In the genomic region with DNA sequence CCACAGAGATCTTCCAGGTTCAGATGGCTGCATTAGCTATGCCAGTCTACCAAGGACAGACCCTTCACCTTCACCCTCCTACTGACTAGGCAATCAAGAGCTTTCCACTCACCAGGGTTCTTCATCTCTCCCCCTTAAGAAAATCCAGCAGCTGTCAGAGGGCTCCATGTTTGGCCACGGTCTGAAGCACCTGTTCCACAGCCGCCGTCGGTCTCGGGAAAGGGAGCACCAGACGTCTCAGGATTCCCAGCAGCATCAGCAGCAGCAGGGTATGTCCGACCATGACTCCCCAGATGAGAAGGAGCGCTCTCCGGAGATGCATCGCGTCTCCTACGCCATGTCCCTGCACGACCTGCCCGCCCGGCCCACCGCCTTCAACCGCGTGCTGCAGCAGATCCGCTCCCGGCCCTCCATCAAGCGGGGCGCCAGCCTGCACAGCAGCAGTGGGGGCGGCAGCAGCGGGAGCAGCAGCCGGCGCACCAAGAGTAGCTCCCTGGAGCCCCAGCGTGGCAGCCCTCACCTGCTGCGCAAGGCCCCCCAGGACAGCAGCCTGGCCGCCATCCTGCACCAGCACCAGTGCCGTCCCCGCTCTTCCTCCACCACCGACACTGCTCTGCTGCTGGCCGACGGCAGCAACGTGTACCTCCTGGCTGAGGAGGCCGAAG, we compare ENCODE assay signal across 20 cellular contexts. TPM values are rescaled to one million over a fixed set of nuclear protein-coding genes. Genes with fewer than 3 reads are reported as not detected.
DNase-seq lines count a peak whose midpoint lies in the region; ATAC-seq and TF ChIP-seq lines count a peak whose summit lies in the region.
"Had no signal": no experiment of that assay in that cellular context is flagged by ENCODE, and none has a peak within 500 bp of the region (broad histone marks: within the 10 kb centered on the region; RNA-seq: fewer than 3 reads in every experiment).

No MANE protein-coding gene starts in this region.

- intact Hi-C loops in cardiac septum (cut with DNase I) = no loop called here
- intact Hi-C loops in right cardiac atrium (cut with DNase I) = no loop called here

- no peaks in the 10 kb centered on the region for H3K9me3 ChIP-seq in right cardiac atrium (ENCODE audit: control insufficient read depth, low read length)
- H3K9me3 ChIP-seq in osteoblast (ENCODE audit: low read depth, low read length) = no peaks in the 10 kb centered on the region
- H3K9me3 ChIP-seq: BLaER1 treated with 17β-estradiol and CSF1 and Interleukin-3, amounts not matched to agents 10 nM and 100 nM had no signal

- no peaks in the 10 kb centered on the region for H4K20me1 ChIP-seq in osteoblast (ENCODE audit: insufficient read depth, low read length)

- DNase-seq in cardiac septum (ENCODE audit: low spot score) (peak; percentile 72), right cardiac atrium (no peak), osteoblast (ENCODE audit: insufficient read length, low spot score, missing footprints) (peak; percentile 11), NOMO-1 treated with dmso at 0.1 percent for 144 hours (lab: John Stamatoyannopoulos, UW; ENCODE audit: unreplicated experiment) (no peak), GM10266 (ENCODE audit: extremely low spot score) (no peak)
- DNase-seq: Calu3; CD8-positive, alpha-beta T cell; DMS53; EL; H9; IMR-90; Karpas-422; NCI-H1436; NCI-H1930; NCI-H345; NCI-H524 treated with DMSO at 0.1 percent for 48 hours; PC-9 had no signal

- no peaks in the 10 kb centered on the region for H3K27me3 ChIP-seq in right cardiac atrium (ENCODE audit: control insufficient read depth, insufficient read depth)
- no peaks in the 10 kb centered on the region for H3K27me3 ChIP-seq in layer of hippocampus (ENCODE audit: control insufficient read depth, insufficient read depth, low read length)
- no peaks in the 10 kb centered on the region for H3K27me3 ChIP-seq in osteoblast (ENCODE audit: insufficient read depth, low read length)
- H3K27me3 ChIP-seq: BLaER1 treated with 17β-estradiol and CSF1 and Interleukin-3, amounts not matched to agents 10 nM and 100 nM had no signal

- no peak for ATAC-seq in right cardiac atrium
- ATAC-seq in HG02973 (IDR thresholded peaks at IDR 0.05; ENCODE audit: unreplicated experiment) = no peak
- ATAC-seq: CD8-positive, alpha-beta T cell had no signal

- H3K4me1 ChIP-seq in right cardiac atrium (ENCODE audit: control insufficient read depth, insufficient read depth, low read length) (peaks cover 11% of the 10 kb centered on the region), osteoblast (ENCODE audit: insufficient read depth, low read length) (no peaks in the 10 kb centered on the region)

- no peak overlapping the region for H3K4me3 ChIP-seq in right cardiac atrium (ENCODE audit: low read length)
- H3K4me3 ChIP-seq in osteoblast (ENCODE audit: insufficient read depth, low read length) = no peak overlapping the region
- H3K4me3 ChIP-seq: BLaER1 treated with 17β-estradiol and CSF1 and Interleukin-3, amounts not matched to agents 10 nM and 100 nM; PC-9 had no signal

- TF ChIP-seq CTCF in osteoblast (IDR thresholded peaks at IDR 0.05; ENCODE audit: extremely low read depth, low read depth, low read length) = no peak
- TF ChIP-seq CTCF in GM10266 (IDR thresholded peaks at IDR 0.05; ENCODE audit: control insufficient read depth, insufficient read depth, low read depth, missing control alignments) = no peak

- H3K36me3 ChIP-seq in osteoblast (ENCODE audit: insufficient read depth, low read length) = no peaks in the 10 kb centered on the region
- H3K36me3 ChIP-seq: BLaER1 treated with 17β-estradiol and CSF1 and Interleukin-3, amounts not matched to agents 10 nM and 100 nM had no signal

- H2AFZ ChIP-seq in osteoblast (ENCODE audit: low read length) = no peak overlapping the region
- H2AFZ ChIP-seq: PC-9 had no signal

- no peaks in the 10 kb centered on the region for H3K79me2 ChIP-seq in osteoblast (ENCODE audit: insufficient read depth, low read length)

- H3K27ac ChIP-seq in right cardiac atrium (ENCODE audit: low read length) = no peak overlapping the region
- H3K27ac ChIP-seq in layer of hippocampus (ENCODE audit: low read depth, low read length) = peak overlapping the region; percentile 49
- no peak overlapping the region for H3K27ac ChIP-seq in osteoblast (ENCODE audit: low read depth, low read length)
- H3K27ac ChIP-seq: BLaER1 treated with 17β-estradiol and CSF1 and Interleukin-3, amounts not matched to agents 10 nM and 100 nM; PC-9 had no signal

- 96% methylated on average over 36 of the region's 36 CpGs for WGBS in right cardiac atrium

- no peak overlapping the region for H3K4me2 ChIP-seq in osteoblast (ENCODE audit: insufficient read depth, low read length)
- H3K4me2 ChIP-seq: BLaER1 treated with 17β-estradiol and CSF1 and Interleukin-3, amounts not matched to agents 10 nM and 100 nM; PC-9 had no signal

RNA-seq across cellular contexts. Expression of a gene that starts 13.8 kb away (rescaled TPM):
- total RNA-seq in cardiac septum (4.0 TPM), right cardiac atrium (10 to 100 TPM in 3 of 4 donors, 1 to 10 TPM in 1; 6.5 to 15.9 (median 13.2) TPM), osteoblast (1.8 and 2.9 TPM in 2 replicates)
- 15.7 TPM for polyA plus RNA-seq in right cardiac atrium

RNA-seq across cellular contexts. Expression of a gene that starts 30.0 kb away (rescaled TPM):
- total RNA-seq in cardiac septum (7.3 TPM), right cardiac atrium (10 to 100 TPM in 1 of 4 donors, 1 to 10 TPM in 3; 7.9 to 10.1 (median 8.6) TPM), osteoblast (16.5 and 18.1 TPM in 2 replicates)
- 4.9 TPM for polyA plus RNA-seq in right cardiac atrium

Comparison
In these comparisons a context has a peak if more than half of its experiments do, and no peak if none do; other contexts are left out.
1. DNase-seq: peak in cardiac septum (single experiment) and osteoblast (single experiment); none in right cardiac atrium (0 of 3), NOMO-1 treated with dmso at 0.1 percent for 144 hours (single experiment) and GM10266 (single experiment).